In genomic region chr1:6486433-6487011, GRCh38 we compare ENCODE assay signal across 1 cellular context.
TF ChIP-seq lines count a peak whose summit lies in the region.

No MANE protein-coding gene starts in this region.

TF ChIP-seq in HEK293, 187 proteins besides CTCF, POLR2A, EP300 and RAD21 (continued from another document and continues in another):
- TF ChIP-seq ZNF664 (tag by site-specific recombination; IDR thresholded peaks at IDR 0.05) (no peak), PATZ1 (tag by site-specific recombination; IDR thresholded peaks at IDR 0.05) (peak; percentile 38; the same call in 1 of the 2 replicates), ZSCAN30 (tag by site-specific recombination; IDR thresholded peaks at IDR 0.05) (0 out of 2 replicates have a peak, but pooled peaks have one; percentile 76), GLIS1 (tag by site-specific recombination; IDR thresholded peaks at IDR 0.05) (peak; percentile 61), PRDM4 (tag by site-specific recombination; IDR thresholded peaks at IDR 0.05) (no peak), BCL11A (tag by site-specific recombination; IDR thresholded peaks at IDR 0.05; ENCODE audit: low read depth) (no peak), PRDM6 (tag by site-specific recombination; IDR thresholded peaks at IDR 0.05) (no peak), ZNF324 (tag by site-specific recombination; IDR thresholded peaks at IDR 0.05) (0 out of 2 replicates have a peak, but pooled peaks have one; percentile 33), ZNF473 (tag by site-specific recombination; IDR thresholded peaks at IDR 0.05) (no peak), ZNF549 (tag by site-specific recombination; IDR thresholded peaks at IDR 0.05) (no peak), MYNN (tag by site-specific recombination; IDR thresholded peaks at IDR 0.05; ENCODE audit: borderline replicate concordance) (no peak), ZXDB (tag by site-specific recombination; IDR thresholded peaks at IDR 0.05) (no peak), ZNF184 (tag by site-specific recombination; IDR thresholded peaks at IDR 0.05) (no peak), ZFHX2 (tag by site-specific recombination; conservative IDR thresholded peaks at IDR 0.05) (peak; percentile 31), ZNF837 (tag by site-specific recombination; IDR thresholded peaks at IDR 0.05) (no peak), ZNF426 (tag by site-specific recombination; IDR thresholded peaks at IDR 0.05) (no peak), GLI2 (tag by site-specific recombination; IDR thresholded peaks at IDR 0.05; ENCODE audit: borderline replicate concordance, low read depth) (no peak), ZNF544 (tag by site-specific recombination; IDR thresholded peaks at IDR 0.05) (no peak), ZNF529 (tag by site-specific recombination; IDR thresholded peaks at IDR 0.05; ENCODE audit: insufficient replicate concordance) (no peak), ZNF292 (tag by site-specific recombination; IDR thresholded peaks at IDR 0.05; ENCODE audit: borderline replicate concordance, low read depth) (no peak), ZNF223 (tag by site-specific recombination; IDR thresholded peaks at IDR 0.05) (no peak), ZNF830 (tag by site-specific recombination; IDR thresholded peaks at IDR 0.05; ENCODE audit: low read depth) (no peak), ATF2 (tag by site-specific recombination; IDR thresholded peaks at IDR 0.05; ENCODE audit: low read depth) (no peak), ZNF707 (tag by site-specific recombination; IDR thresholded peaks at IDR 0.05) (no peak), ZNF169 (tag by site-specific recombination; IDR thresholded peaks at IDR 0.05) (no peak), ZBTB20 (tag by site-specific recombination; IDR thresholded peaks at IDR 0.05) (peak; percentile 99), ZBTB26 (tag by site-specific recombination; optimal IDR thresholded peaks at IDR 0.05) (no peak), ZNF18 (tag by site-specific recombination; IDR thresholded peaks at IDR 0.05) (no peak), ZNF747 (tag by site-specific recombination; IDR thresholded peaks at IDR 0.05) (no peak), SCRT1 (tag by site-specific recombination; IDR thresholded peaks at IDR 0.05; ENCODE audit: borderline replicate concordance) (no peak), ZNF777 (tag by site-specific recombination; IDR thresholded peaks at IDR 0.05; ENCODE audit: borderline replicate concordance) (no peak), ZNF404 (tag by site-specific recombination; IDR thresholded peaks at IDR 0.05) (no peak), ZBTB10 (tag by site-specific recombination; IDR thresholded peaks at IDR 0.05) (0 out of 2 replicates have a peak, but pooled peaks have one; percentile 47), ZNF677 (tag by site-specific recombination; IDR thresholded peaks at IDR 0.05) (no peak), ZNF157 (tag by site-specific recombination; IDR thresholded peaks at IDR 0.05) (no peak), ZNF624 (tag by site-specific recombination; IDR thresholded peaks at IDR 0.05) (no peak), ZNF548 (tag by site-specific recombination; IDR thresholded peaks at IDR 0.05) (peak; percentile 77; the same call in 1 of the 2 replicates), ZNF394 (tag by site-specific recombination; IDR thresholded peaks at IDR 0.05; ENCODE audit: borderline replicate concordance) (no peak), ZBTB21 (tag by site-specific recombination; IDR thresholded peaks at IDR 0.05) (no peak), ZNF248 (tag by site-specific recombination; IDR thresholded peaks at IDR 0.05) (no peak), EGR2 (tag by site-specific recombination; IDR thresholded peaks at IDR 0.05; ENCODE audit: low read depth) (no peak), ZNF560 (tag by site-specific recombination; IDR thresholded peaks at IDR 0.05; ENCODE audit: borderline replicate concordance) (no peak), ZBTB48 (tag by site-specific recombination; IDR thresholded peaks at IDR 0.05) (0 out of 2 replicates have a peak, but pooled peaks have one; percentile 18), ZNF423 (tag by site-specific recombination; IDR thresholded peaks at IDR 0.05) (no peak), ZNF121 (tag by site-specific recombination; IDR thresholded peaks at IDR 0.05) (no peak)
- TF ChIP-seq, protein P1, sequence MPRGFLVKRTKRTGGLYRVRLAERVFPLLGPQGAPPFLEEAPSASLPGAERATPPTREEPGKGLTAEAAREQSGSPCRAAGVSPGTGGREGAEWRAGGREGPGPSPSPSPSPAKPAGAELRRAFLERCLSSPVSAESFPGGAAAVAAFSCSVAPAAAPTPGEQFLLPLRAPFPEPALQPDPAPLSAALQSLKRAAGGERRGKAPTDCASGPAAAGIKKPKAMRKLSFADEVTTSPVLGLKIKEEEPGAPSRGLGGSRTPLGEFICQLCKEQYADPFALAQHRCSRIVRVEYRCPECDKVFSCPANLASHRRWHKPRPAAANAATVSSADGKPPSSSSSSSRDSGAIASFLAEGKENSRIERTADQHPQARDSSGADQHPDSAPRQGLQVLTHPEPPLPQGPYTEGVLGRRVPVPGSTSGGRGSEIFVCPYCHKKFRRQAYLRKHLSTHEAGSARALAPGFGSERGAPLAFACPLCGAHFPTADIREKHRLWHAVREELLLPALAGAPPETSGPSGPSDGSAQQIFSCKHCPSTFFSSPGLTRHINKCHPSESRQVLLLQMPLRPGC (tag by site-specific recombination; IDR thresholded peaks at IDR 0.05) = no peak
- TF ChIP-seq, protein P2, sequence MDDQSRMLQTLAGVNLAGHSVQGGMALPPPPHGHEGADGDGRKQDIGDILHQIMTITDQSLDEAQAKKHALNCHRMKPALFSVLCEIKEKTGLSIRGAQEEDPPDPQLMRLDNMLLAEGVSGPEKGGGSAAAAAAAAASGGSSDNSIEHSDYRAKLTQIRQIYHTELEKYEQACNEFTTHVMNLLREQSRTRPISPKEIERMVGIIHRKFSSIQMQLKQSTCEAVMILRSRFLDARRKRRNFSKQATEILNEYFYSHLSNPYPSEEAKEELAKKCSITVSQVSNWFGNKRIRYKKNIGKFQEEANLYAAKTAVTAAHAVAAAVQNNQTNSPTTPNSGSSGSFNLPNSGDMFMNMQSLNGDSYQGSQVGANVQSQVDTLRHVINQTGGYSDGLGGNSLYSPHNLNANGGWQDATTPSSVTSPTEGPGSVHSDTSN (CRISPR knock-in tag; IDR thresholded peaks at IDR 0.05) = no peak
- TF ChIP-seq, protein P3, sequence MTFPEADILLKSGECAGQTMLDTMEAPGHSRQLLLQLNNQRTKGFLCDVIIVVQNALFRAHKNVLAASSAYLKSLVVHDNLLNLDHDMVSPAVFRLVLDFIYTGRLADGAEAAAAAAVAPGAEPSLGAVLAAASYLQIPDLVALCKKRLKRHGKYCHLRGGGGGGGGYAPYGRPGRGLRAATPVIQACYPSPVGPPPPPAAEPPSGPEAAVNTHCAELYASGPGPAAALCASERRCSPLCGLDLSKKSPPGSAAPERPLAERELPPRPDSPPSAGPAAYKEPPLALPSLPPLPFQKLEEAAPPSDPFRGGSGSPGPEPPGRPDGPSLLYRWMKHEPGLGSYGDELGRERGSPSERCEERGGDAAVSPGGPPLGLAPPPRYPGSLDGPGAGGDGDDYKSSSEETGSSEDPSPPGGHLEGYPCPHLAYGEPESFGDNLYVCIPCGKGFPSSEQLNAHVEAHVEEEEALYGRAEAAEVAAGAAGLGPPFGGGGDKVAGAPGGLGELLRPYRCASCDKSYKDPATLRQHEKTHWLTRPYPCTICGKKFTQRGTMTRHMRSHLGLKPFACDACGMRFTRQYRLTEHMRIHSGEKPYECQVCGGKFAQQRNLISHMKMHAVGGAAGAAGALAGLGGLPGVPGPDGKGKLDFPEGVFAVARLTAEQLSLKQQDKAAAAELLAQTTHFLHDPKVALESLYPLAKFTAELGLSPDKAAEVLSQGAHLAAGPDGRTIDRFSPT (tag by site-specific recombination; IDR thresholded peaks at IDR 0.05) = peak; percentile 70; the same call in 1 of the 2 replicates
